In the genomic region with DNA sequence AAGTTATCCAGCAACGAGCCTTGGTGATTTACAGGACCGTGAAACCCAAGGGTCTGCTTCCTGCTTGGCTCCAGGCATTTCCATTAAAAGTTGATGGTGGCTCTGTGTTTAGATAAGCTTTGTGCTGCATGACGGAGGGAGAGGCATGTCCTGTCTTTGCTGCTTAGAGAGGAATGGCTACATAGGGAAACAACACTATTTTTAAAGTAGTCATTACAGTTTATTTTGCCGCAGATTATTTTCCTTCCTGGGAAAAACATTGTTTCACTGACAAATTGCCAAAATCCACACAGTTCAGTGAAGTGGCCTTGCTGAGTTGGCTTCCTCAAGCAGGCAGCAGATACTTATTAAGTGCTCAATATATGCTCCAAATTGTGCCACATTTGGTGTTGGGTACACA, we compare ENCODE assay signal across 26 cellular contexts.
"Had no signal": no experiment of that assay in that cellular context is flagged by ENCODE, and none has a peak within 500 bp of the region (broad histone marks: within the 10 kb centered on the region; RNA-seq: fewer than 3 reads in every experiment).

No MANE protein-coding gene starts in this region.

- H3K4me3 ChIP-seq: pancreas, sigmoid colon, smooth muscle cell, upper lobe of right lung had no signal

- H3K27me3 ChIP-seq: pancreas, sigmoid colon, upper lobe of right lung had no signal

- ATAC-seq: activated CD4-positive, alpha-beta T cell treated with anti-CD3 and anti-CD28 coated beads for 36 hours; esophagus mucosa; pancreas; stimulated activated naive B cell treated with anti-CD40 and anti-IgM and Interleukin-4, amounts not matched to agents 10 μg/mL and 1 μg/mL and 100 μg/mL, for 72 hours; upper lobe of right lung had no signal

- H3K4me1 ChIP-seq: pancreas, sigmoid colon, upper lobe of right lung had no signal

- FAIRE-seq: frontal cortex, pancreas had no signal

- DNase-seq: activated B cell treated with CpG ODN at 0.5 μM for 24 hours; activated CD4-positive, alpha-beta T cell treated with anti-CD3 and anti-CD28 coated beads for 36 hours; activated CD4-positive, alpha-beta T cell treated with anti-CD3 and anti-CD28 coated beads, Interleukin-2, amount 50 U/mL, for 4 hours; activated CD8-positive, alpha-beta memory T cell treated with anti-CD3 and anti-CD28 coated beads for 24 hours; activated CD8-positive, alpha-beta memory T cell treated with anti-CD3 and anti-CD28 coated beads, Interleukin-2, amount 50 U/mL, for 4 hours; activated naive CD4-positive, alpha-beta T cell; activated naive CD8-positive, alpha-beta T cell treated with anti-CD3 and anti-CD28 coated beads for 36 hours; activated T-cell treated with anti-CD3 and anti-CD28 coated beads, Interleukin-2, amount 50 U/mL, for 24 hours; caudate nucleus; dermis blood vessel endothelial cell; effector memory CD4-positive, alpha-beta T cell; glutamatergic neuron; hippocampal formation; kidney glomerular epithelial cell; mesenchymal stem cell; nephron progenitor cell; pancreas; sigmoid colon; stimulated activated CD4-positive, alpha-beta T cell treated with anti-CD3 and anti-CD28 coated beads, Interleukin-2, amount 100 ng/mL, for 48 hours; stimulated activated CD8-positive, alpha-beta memory T cell treated with anti-CD3 and anti-CD28 coated beads, Interleukin-4, amount 100 ng/mL, for 48 hours; stimulated activated naive B cell treated with anti-CD40 and anti-IgM and Interleukin-4, amounts not matched to agents 10 μg/mL and 1 μg/mL and 100 μg/mL, for 72 hours; T1000; upper lobe of right lung had no signal

- H3K36me3 ChIP-seq: pancreas, sigmoid colon, upper lobe of right lung had no signal

- H3K27ac ChIP-seq: pancreas, sigmoid colon, upper lobe of right lung had no signal

- H3K9me3 ChIP-seq: pancreas, sigmoid colon, upper lobe of right lung had no signal
